ENCODE assay signal across 8 cellular contexts in the genomic region with DNA sequence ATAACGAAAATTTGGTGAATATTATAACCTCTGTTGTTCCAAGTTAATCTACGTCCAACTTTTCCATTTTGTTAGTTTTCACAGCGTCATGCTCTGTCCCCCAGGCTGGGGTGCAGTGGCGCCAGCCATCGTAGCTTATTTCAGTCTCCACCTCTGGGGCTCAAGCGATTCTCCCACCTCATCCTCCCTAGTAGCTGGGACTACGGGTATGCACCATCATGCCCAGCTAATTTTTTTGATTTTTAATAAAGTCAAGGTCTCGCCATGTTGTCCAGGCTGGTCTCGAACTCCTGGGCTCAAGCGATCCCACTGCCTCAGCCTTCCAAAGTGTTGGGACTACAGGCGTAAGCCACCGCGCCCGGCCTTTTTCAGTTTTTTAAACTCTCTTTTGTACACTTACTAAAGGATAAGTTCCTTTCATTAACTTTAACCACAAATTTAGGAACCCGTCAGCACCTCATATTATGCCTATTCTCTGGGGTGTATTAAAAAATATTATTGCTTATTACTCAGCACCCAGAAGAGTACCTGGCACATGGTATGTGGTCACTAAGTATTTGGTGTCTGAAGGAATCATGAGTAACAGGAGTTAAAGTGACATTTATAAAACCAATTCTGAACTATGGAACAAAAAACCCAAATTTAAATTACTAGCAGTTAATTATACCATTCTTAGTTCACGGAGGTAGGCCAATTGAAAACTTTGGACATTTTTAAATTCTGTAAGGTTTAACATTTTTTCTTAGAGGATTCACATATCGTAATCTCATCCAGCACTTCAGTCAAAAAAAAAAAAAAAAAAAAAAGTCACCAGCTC. TPM values are rescaled to one million over a fixed set of nuclear protein-coding genes. Genes with fewer than 3 reads are reported as not detected.
DNase-seq lines count a peak whose midpoint lies in the region; ATAC-seq, FAIRE-seq and TF ChIP-seq lines count a peak whose summit lies in the region.
"Had no signal": no experiment of that assay in that cellular context is flagged by ENCODE, and none has a peak within 500 bp of the region (broad histone marks: within the 10 kb centered on the region; RNA-seq: fewer than 3 reads in every experiment).

No MANE protein-coding gene starts in this region.

- no peaks in the 10 kb centered on the region; the same call in 1 of the 2 replicates for H3K9me1 ChIP-seq in IMR-90 (ENCODE audit: insufficient read depth, low read length)
- H3K9me1 ChIP-seq in keratinocyte (ENCODE audit: control insufficient read depth, extremely low read depth, insufficient read depth, low read length) = no peaks in the 10 kb centered on the region

- H3K4me3 Mint-ChIP-seq in stimulated activated naive B cell treated with anti-CD40 and anti-IgM and Interleukin-4, amounts not matched to agents 10 μg/mL and 1 μg/mL and 100 μg/mL, for 72 hours = peak overlapping the region; percentile 77 to 83

- DNase-seq in IMR-90 = no peak
- DNase-seq in adipocyte (ENCODE audit: low read depth) = no peak
- DNase-seq in keratinocyte (ENCODE audit: low read depth, low spot score) = no peak
- no peak for DNase-seq in stimulated activated naive B cell treated with anti-CD40 and anti-IgM and Interleukin-4, amounts not matched to agents 10 μg/mL and 1 μg/mL and 100 μg/mL, for 72 hours
- no peak for DNase-seq in stimulated activated CD4-positive, alpha-beta T cell treated with anti-CD3 and anti-CD28 coated beads, Interleukin-15, amount 100 ng/mL, for 24 hours
- no peak for DNase-seq in central memory CD4-positive, alpha-beta T cell

- peak overlapping the region; percentile 67 for H3K4me3 ChIP-seq in IMR-90 (ENCODE audit: insufficient read depth, low read depth, low read length)
- H3K4me3 ChIP-seq in adipocyte (ENCODE audit: low read length) = peak overlapping the region; percentile 88
- peak overlapping the region; percentile 54 to 83 (median 77) for H3K4me3 ChIP-seq in keratinocyte (ENCODE audit: control insufficient read depth in 2 of 3, extremely low read depth in 1 of 3, insufficient read depth in 2 of 3, low read depth in 1 of 3, low read length in 3 of 3)

- peak overlapping the region; percentile 90 for H3K4ac ChIP-seq in IMR-90 (ENCODE audit: low read depth, low read length)

- no peak overlapping the region for H3K56ac ChIP-seq in IMR-90 (ENCODE audit: extremely low read depth, insufficient read depth, low read length)

- no peak overlapping the region for H2AK9ac ChIP-seq in IMR-90 (replicated peaks; ENCODE audit: low read depth, low read length, poor library complexity)

- TF ChIP-seq RAD21 in IMR-90 (IDR thresholded peaks at IDR 0.05; ENCODE audit: low read length) = no peak

- CTCF ChIA-PET in IMR-90 (lab: Yijun Ruan, JAX) = interaction anchor here (1.0 kb wide), 1 partner anchor 33 kb away, joined by 3 read pairs; no protein-coding TSS in a partner anchor

- TF ChIP-seq POLR2A in IMR-90 (IDR thresholded peaks at IDR 0.05; ENCODE audit: low read depth, low read length) = no peak

- H3K27me3 ChIP-seq in IMR-90 (ENCODE audit: control insufficient read depth, insufficient read depth, low read length) (no peaks in the 10 kb centered on the region), adipocyte (replicated peaks; ENCODE audit: control insufficient read depth, insufficient read depth, low read length) (no peaks in the 10 kb centered on the region), keratinocyte (ENCODE audit: control insufficient read depth, extremely low read depth, insufficient read depth, low read length) (no peaks in the 10 kb centered on the region)

- H2AFZ ChIP-seq in IMR-90 (replicated peaks; ENCODE audit: low read length, poor library complexity) (no peak overlapping the region), keratinocyte (ENCODE audit: control insufficient read depth, low read length) (peak overlapping the region; percentile 82)

- TF ChIP-seq CTCF in IMR-90 (conservative IDR thresholded peaks at IDR 0.05; ENCODE audit: low read depth, low read length) (no peak), keratinocyte (optimal IDR thresholded peaks at IDR 0.05 in 1 of 3, IDR thresholded peaks at IDR 0.05 in 1 of 3, conservative IDR thresholded peaks at IDR 0.05 in 1 of 3; ENCODE audit: extremely low read depth in 1 of 3, insufficient read depth in 2 of 3, low read length in 3 of 3) (no peak)

- ATAC-seq in IMR-90 (ENCODE audit: low read depth) (no peak), HG03025 (IDR thresholded peaks at IDR 0.05; ENCODE audit: low FRiP score, unreplicated experiment) (no peak)
- no peak for ATAC-seq in stimulated activated naive B cell treated with anti-CD40 and anti-IgM and Interleukin-4, amounts not matched to agents 10 μg/mL and 1 μg/mL and 100 μg/mL, for 72 hours (replicated peaks)

- H3K4me1 ChIP-seq in IMR-90 (ENCODE audit: control insufficient read depth, insufficient read depth, low read length) (no peaks in the 10 kb centered on the region; the same call in 1 of the 2 replicates), adipocyte (ENCODE audit: control insufficient read depth, insufficient read depth, low read length) (peaks cover 12% of the 10 kb centered on the region), keratinocyte (ENCODE audit: control insufficient read depth, extremely low read depth, insufficient read depth, low read length) (peaks cover 8% of the 10 kb centered on the region)

- peak overlapping the region; percentile 80 for H3K4me2 ChIP-seq in IMR-90 (ENCODE audit: low read depth, low read length)
- H3K4me2 ChIP-seq in keratinocyte (ENCODE audit: control insufficient read depth, extremely low read depth, insufficient read depth, low read depth, low read length) = peak overlapping the region; percentile 84

- H3K27ac ChIP-seq in IMR-90 (ENCODE audit: insufficient read depth, low read length) (peak overlapping the region; percentile 89; the same call in 1 of the 2 replicates), keratinocyte (ENCODE audit: control insufficient read depth, insufficient read depth, low read length) (peak overlapping the region; percentile 84)

- H3K27ac Mint-ChIP-seq in stimulated activated naive B cell treated with anti-CD40 and anti-IgM and Interleukin-4, amounts not matched to agents 10 μg/mL and 1 μg/mL and 100 μg/mL, for 72 hours = no peak overlapping the region

- peaks cover 20 to 35% of the 10 kb centered on the region in 2 donors for H3K27me3 Mint-ChIP-seq in stimulated activated naive B cell treated with anti-CD40 and anti-IgM and Interleukin-4, amounts not matched to agents 10 μg/mL and 1 μg/mL and 100 μg/mL, for 72 hours

- H4K20me1 ChIP-seq in IMR-90 (ENCODE audit: insufficient read depth, low read length) (no peaks in the 10 kb centered on the region), keratinocyte (ENCODE audit: control insufficient read depth, extremely low read depth, insufficient read depth, low read length) (no peaks in the 10 kb centered on the region)

- no peak overlapping the region for H3K14ac ChIP-seq in IMR-90 (replicated peaks; ENCODE audit: low read depth, low read length)

- 0 out of 2 replicates have a peak overlapping the region, but pooled peaks have one; percentile 72 for H2AK5ac ChIP-seq in IMR-90 (ENCODE audit: low read depth, low read length)

- H3K4me1 Mint-ChIP-seq in stimulated activated naive B cell treated with anti-CD40 and anti-IgM and Interleukin-4, amounts not matched to agents 10 μg/mL and 1 μg/mL and 100 μg/mL, for 72 hours = peaks cover 6 to 14% of the 10 kb centered on the region in 2 donors

- H3K36me3 Mint-ChIP-seq in stimulated activated naive B cell treated with anti-CD40 and anti-IgM and Interleukin-4, amounts not matched to agents 10 μg/mL and 1 μg/mL and 100 μg/mL, for 72 hours = peaks cover 0 to 2% of the 10 kb centered on the region in 2 donors

- dilution Hi-C loops in IMR-90 (cut with HindIII; ENCODE audit: low sequenced_read_pairs, unreplicated experiment) (no loop called here), keratinocyte (cut with MboI; ENCODE audit: extremely low pct_ligation_motif_present, low sequenced_read_pairs) (no loop called here)

- peaks cover 0 to 5% of the 10 kb centered on the region in 2 donors for H3K9me3 Mint-ChIP-seq in stimulated activated naive B cell treated with anti-CD40 and anti-IgM and Interleukin-4, amounts not matched to agents 10 μg/mL and 1 μg/mL and 100 μg/mL, for 72 hours

- peak overlapping the region; percentile 42 for H4K5ac ChIP-seq in IMR-90 (ENCODE audit: low read depth, low read length)

- intact Hi-C loops in IMR-90 (cut with micrococcal nuclease) = loop anchor here (1.0 kb wide), 1 partner anchor 25 kb away; a partner anchor contains a TSS

- in situ Hi-C loops in IMR-90 (cut with MboI; ENCODE audit: low sequenced_read_pairs) = no loop called here

- peak overlapping the region; percentile 79 for H2BK5ac ChIP-seq in IMR-90 (ENCODE audit: low read depth, low read length, poor library complexity, severe bottlenecking)

- H2BK20ac ChIP-seq in IMR-90 (ENCODE audit: low read depth, low read length) = no peak overlapping the region; the same call in 1 of the 2 replicates

- no peak overlapping the region; the same call in 1 of the 3 replicates for H2BK15ac ChIP-seq in IMR-90 (ENCODE audit: low read depth, low read length)

- H4K8ac ChIP-seq in IMR-90 (ENCODE audit: low read depth in 2 of 2, low read length in 2 of 2) = peak overlapping the region; percentile 86 to 91

- H3K9me3 ChIP-seq in IMR-90 (ENCODE audit: control insufficient read depth, insufficient read depth, low read length) = no peaks in the 10 kb centered on the region
- H3K9me3 ChIP-seq in adipocyte (ENCODE audit: control insufficient read depth, low read length) = no peaks in the 10 kb centered on the region
- no peaks in the 10 kb centered on the region for H3K9me3 ChIP-seq in keratinocyte (ENCODE audit: control insufficient read depth, low read depth, low read length)

- H4K91ac ChIP-seq in IMR-90 (ENCODE audit: insufficient read depth, low read depth, low read length) = peak overlapping the region; percentile 76

- H2BK120ac ChIP-seq in IMR-90 (ENCODE audit: low read depth, low read length) = peak overlapping the region; percentile 32; the same call in 1 of the 2 replicates

- H3K23ac ChIP-seq in IMR-90 (ENCODE audit: low read depth, low read length) = peak overlapping the region; percentile 73; the same call in 1 of the 2 replicates

- POLR2A ChIA-PET in IMR-90 (lab: Charles Lee; ENCODE audit: unreplicated experiment) = interaction anchor here (1.0 kb wide), 1 partner anchor 25 kb away, joined by 15 read pairs; a partner anchor contains a TSS

- no TSS peak for BruUV-seq in IMR-90 (replicated peaks; lab: Mats Ljungman, UMichigan)

- no peak for FAIRE-seq in keratinocyte (lab: Jason Lieb, UNC)

- no peaks in the 10 kb centered on the region for H3K36me3 ChIP-seq in IMR-90 (ENCODE audit: control insufficient read depth, insufficient read depth, low read length)
- H3K36me3 ChIP-seq in adipocyte (ENCODE audit: control insufficient read depth, insufficient read depth, low read length, severe bottlenecking) = no peaks in the 10 kb centered on the region
- H3K36me3 ChIP-seq in keratinocyte (ENCODE audit: control insufficient read depth in 2 of 2, extremely low read depth in 1 of 2, insufficient read depth in 2 of 2, low read length in 2 of 2) = no peaks in the 10 kb centered on the region

- 100% methylated on average over 11 of the region's 17 CpGs; no CpG with 5 or more reads in 1 of the 2 experiments for WGBS in IMR-90 (ENCODE audit: extremely low coverage in 2 of 2, insufficient read length in 1 of 2), 2 experiments

- peak overlapping the region; percentile 94 for H3K9ac ChIP-seq in IMR-90 (ENCODE audit: low read depth, low read length)
- peak overlapping the region; percentile 92 for H3K9ac ChIP-seq in adipocyte (ENCODE audit: low read length)
- H3K9ac ChIP-seq in keratinocyte (ENCODE audit: control insufficient read depth, extremely low read depth, insufficient read depth, low read length) = peak overlapping the region; percentile 81

- H3K18ac ChIP-seq in IMR-90 (ENCODE audit: low read depth, low read length) = no peak overlapping the region; the same call in 1 of the 2 replicates

- peaks cover 10 to 12% of the 10 kb centered on the region in 2 experiments; a peak in 3 of 4 replicates for H3K79me1 ChIP-seq in IMR-90 (ENCODE audit: low read depth in 1 of 2, low read length in 2 of 2)

- peaks cover 12% of the 10 kb centered on the region for H3K79me2 ChIP-seq in keratinocyte (ENCODE audit: control insufficient read depth, insufficient read depth, low read length)

RNA-seq across cellular contexts. Expression of a gene that starts 0.9 kb away (rescaled TPM):
- total RNA-seq in IMR-90 (2012; rRNA removed) = 5.9 and 11.4 TPM in 2 replicates
- polyA plus RNA-seq in IMR-90 (2012; rRNA removed) (1.9 and 2.7 TPM in 2 replicates), keratinocyte (6.1 to 10.9 TPM (median 6.1 TPM) in 3 replicates)
- polyA plus RNA-seq in IMR-90 (2012; cell fraction: cytosol; rRNA removed) = 0.16 and 0.40 TPM in 2 replicates
- 0.52 and 2.6 TPM in 2 replicates for polyA plus RNA-seq in IMR-90 (2012; cell fraction: nucleus; rRNA removed; ENCODE audit: low replicate concordance)
- 38.9 TPM for polyA plus RNA-seq in keratinocyte (2011; ENCODE audit: low read depth)
- 4.0 and 9.5 TPM in 2 replicates for polyA plus RNA-seq in keratinocyte (2011; cell fraction: cytosol; rRNA removed)
- 8.4 and 9.9 TPM in 2 replicates for polyA plus RNA-seq in keratinocyte (2011; cell fraction: nucleus; rRNA removed)
- 4.7 and 5.9 TPM in 2 replicates for polyA plus RNA-seq in keratinocyte (2012; ENCODE audit: low replicate concordance)
- polyA minus RNA-seq in keratinocyte = 0.69 to 19.1 TPM (median 3.8 TPM) in 3 replicates
- 5.4 TPM for polyA minus RNA-seq in keratinocyte (2011; cell fraction: cytosol; rRNA and poly(A)+ RNA removed)
- polyA minus RNA-seq in keratinocyte (2011; cell fraction: nucleus; rRNA and poly(A)+ RNA removed) = 19.7 and 49.8 TPM in 2 replicates

RNA-seq across cellular contexts. Expression of a gene that starts 24.4 kb away (rescaled TPM):
- 0.90 and 2.5 TPM in 2 replicates for total RNA-seq in IMR-90 (2012; rRNA removed)
- polyA plus RNA-seq in IMR-90 (2012; rRNA removed) = 0.49 and 0.62 TPM in 2 replicates
- 0.21 TPM in 2 replicates for polyA plus RNA-seq in IMR-90 (2012; cell fraction: cytosol; rRNA removed)
- 0.04 and 0.58 TPM in 2 replicates for polyA plus RNA-seq in IMR-90 (2012; cell fraction: nucleus; rRNA removed; ENCODE audit: low replicate concordance)
- polyA plus RNA-seq in keratinocyte = 0.28 to 0.66 TPM (median 0.40 TPM) in 3 replicates
- 0.31 TPM for polyA plus RNA-seq in keratinocyte (2011; ENCODE audit: low read depth)
- 0.25 and 0.57 TPM in 2 replicates for polyA plus RNA-seq in keratinocyte (2011; cell fraction: cytosol; rRNA removed)
- 0.22 and 0.48 TPM in 2 replicates for polyA plus RNA-seq in keratinocyte (2011; cell fraction: nucleus; rRNA removed)
- polyA plus RNA-seq in keratinocyte (2012; ENCODE audit: low replicate concordance) = 0.28 and 0.39 TPM in 2 replicates
- polyA minus RNA-seq in keratinocyte = 0.07 to 1.4 TPM (median 0.99 TPM) in 3 replicates
- polyA minus RNA-seq in keratinocyte (2011; cell fraction: cytosol; rRNA and poly(A)+ RNA removed) = not detected
- 0.21 and 2.2 TPM in 2 replicates for polyA minus RNA-seq in keratinocyte (2011; cell fraction: nucleus; rRNA and poly(A)+ RNA removed)
- total RNA-seq: mesenteric fat pad had no signal
